12 cellular contexts compared by ENCODE assay signal in the genomic region with DNA sequence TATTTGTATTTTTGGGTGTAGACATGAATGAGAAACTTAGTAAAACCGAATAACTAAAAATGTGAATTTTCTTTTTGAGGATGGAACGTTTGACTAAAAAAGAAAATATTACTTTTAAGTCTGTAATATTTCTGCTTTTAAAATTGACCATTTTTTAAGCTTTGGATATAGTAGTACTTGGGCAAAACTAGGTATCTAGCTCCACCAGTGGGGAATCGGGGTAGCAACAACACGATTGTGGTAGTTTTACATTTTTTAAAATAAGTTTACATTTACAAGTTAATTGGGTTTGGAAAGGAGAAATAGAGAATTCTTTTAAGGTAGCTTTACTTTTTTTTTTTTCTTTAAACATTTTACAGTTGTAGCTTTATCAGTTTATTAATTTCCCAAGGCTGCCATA.
DNase-seq lines count a peak whose midpoint lies in the region; ATAC-seq and TF ChIP-seq lines count a peak whose summit lies in the region.
"Had no signal": no experiment of that assay in that cellular context is flagged by ENCODE, and none has a peak within 500 bp of the region (broad histone marks: within the 10 kb centered on the region; RNA-seq: fewer than 3 reads in every experiment).

No MANE protein-coding gene starts in this region.

- no peak overlapping the region for H3K27ac Mint-ChIP-seq in chondrocyte (ENCODE audit: unreplicated experiment)
- no peak overlapping the region for H3K27ac Mint-ChIP-seq in CD8-positive, alpha-beta T cell
- H3K27ac Mint-ChIP-seq: stimulated activated naive B cell treated with anti-CD40 and anti-IgM and Interleukin-4, amounts not matched to agents 10 μg/mL and 1 μg/mL and 100 μg/mL, for 72 hours had no signal

- no peaks in the 10 kb centered on the region for H3K27me3 Mint-ChIP-seq in chondrocyte (ENCODE audit: low read depth)
- no peaks in the 10 kb centered on the region for H3K27me3 Mint-ChIP-seq in CD8-positive, alpha-beta T cell (ENCODE audit: low read depth)
- H3K27me3 Mint-ChIP-seq: activated naive CD4-positive, alpha-beta T cell treated with anti-CD3 and anti-CD28 coated beads, Interleukin-2, amount 50 U/mL, for 24 hours; stimulated activated naive B cell treated with anti-CD40 and anti-IgM and Interleukin-4, amounts not matched to agents 10 μg/mL and 1 μg/mL and 100 μg/mL, for 72 hours had no signal

- no peaks in the 10 kb centered on the region for H3K9me3 Mint-ChIP-seq in chondrocyte (ENCODE audit: low read depth)
- peaks cover 7% of the 10 kb centered on the region for H3K9me3 Mint-ChIP-seq in CD8-positive, alpha-beta T cell
- H3K9me3 Mint-ChIP-seq: stimulated activated naive B cell treated with anti-CD40 and anti-IgM and Interleukin-4, amounts not matched to agents 10 μg/mL and 1 μg/mL and 100 μg/mL, for 72 hours had no signal

- DNase-seq in DND-41 = no peak
- DNase-seq in LNCaP clone FGC (ENCODE audit: low read depth) = no peak
- DNase-seq in chondrocyte (ENCODE audit: low spot score) = no peak
- DNase-seq in osteoblast (ENCODE audit: insufficient read length, low spot score, missing footprints) = no peak
- DNase-seq in CD8-positive, alpha-beta T cell = no peak
- DNase-seq in KBM-7 = no peak
- DNase-seq in HPDE6-E6E7 (ENCODE audit: extremely low spot score) = no peak
- DNase-seq: heart left ventricle; NK-92 treated with Interleukin-12 subunit alpha and Interleukin-12 subunit beta, amount 100 ng/mL, for 24 hours; stimulated activated CD4-positive, alpha-beta T cell treated with anti-CD3 and anti-CD28 coated beads, Interleukin-1b, Interleukin-23, amount 100 ng/mL, for 48 hours; stimulated activated naive B cell treated with anti-CD40 and anti-IgM and Interleukin-4, amounts not matched to agents 10 μg/mL and 1 μg/mL and 100 μg/mL, for 72 hours had no signal

- H3K79me2 ChIP-seq in DND-41 (ENCODE audit: insufficient read depth, low read length) = no peaks in the 10 kb centered on the region
- no peaks in the 10 kb centered on the region for H3K79me2 ChIP-seq in osteoblast (ENCODE audit: insufficient read depth, low read length)

- no peak overlapping the region for H3K4me3 Mint-ChIP-seq in chondrocyte (ENCODE audit: unreplicated experiment)
- no peak overlapping the region for H3K4me3 Mint-ChIP-seq in CD8-positive, alpha-beta T cell
- H3K4me3 Mint-ChIP-seq: activated naive CD4-positive, alpha-beta T cell treated with anti-CD3 and anti-CD28 coated beads, Interleukin-2, amount 50 U/mL, for 24 hours; stimulated activated naive B cell treated with anti-CD40 and anti-IgM and Interleukin-4, amounts not matched to agents 10 μg/mL and 1 μg/mL and 100 μg/mL, for 72 hours had no signal

- POLR2A ChIA-PET in CD8-positive, alpha-beta T cell (lab: Charles Lee) = interaction anchor here (0.6 kb wide), 1 partner anchor 16 kb away, joined by 4 read pairs; no protein-coding TSS in a partner anchor

- H3K36me3 Mint-ChIP-seq in chondrocyte (ENCODE audit: low read depth) = peaks cover 40% of the 10 kb centered on the region
- H3K36me3 Mint-ChIP-seq in CD8-positive, alpha-beta T cell = peaks cover 78% of the 10 kb centered on the region

- H4K20me1 ChIP-seq in DND-41 (ENCODE audit: insufficient read depth, low read length) (no peaks in the 10 kb centered on the region), osteoblast (ENCODE audit: insufficient read depth, low read length) (no peaks in the 10 kb centered on the region)

- H3K36me3 ChIP-seq in DND-41 (ENCODE audit: insufficient read depth, low read length) = peaks cover 82% of the 10 kb centered on the region
- H3K36me3 ChIP-seq in osteoblast (ENCODE audit: insufficient read depth, low read length) = no peaks in the 10 kb centered on the region
- peaks cover 17% of the 10 kb centered on the region for H3K36me3 ChIP-seq in CD8-positive, alpha-beta T cell (ENCODE audit: insufficient read depth, low read length)

- ATAC-seq in DND-41 (ENCODE audit: insufficient read depth, low read depth) = no peak
- ATAC-seq in CD8-positive, alpha-beta T cell = no peak
- ATAC-seq: stimulated activated naive B cell treated with anti-CD40 and anti-IgM and Interleukin-4, amounts not matched to agents 10 μg/mL and 1 μg/mL and 100 μg/mL, for 72 hours had no signal

- CTCF ChIA-PET in CD8-positive, alpha-beta T cell (lab: Charles Lee) = no interaction called here

- peaks cover 11% of the 10 kb centered on the region for H3K4me1 Mint-ChIP-seq in chondrocyte (ENCODE audit: low read depth)
- H3K4me1 Mint-ChIP-seq in CD8-positive, alpha-beta T cell (ENCODE audit: low read depth) = peaks cover 37% of the 10 kb centered on the region
- H3K4me1 Mint-ChIP-seq: stimulated activated naive B cell treated with anti-CD40 and anti-IgM and Interleukin-4, amounts not matched to agents 10 μg/mL and 1 μg/mL and 100 μg/mL, for 72 hours had no signal

- H3K27ac ChIP-seq in DND-41 (ENCODE audit: low read length) (no peak overlapping the region), osteoblast (ENCODE audit: low read depth, low read length) (peak overlapping the region; percentile 50)
- no peak overlapping the region for H3K27ac ChIP-seq in CD8-positive, alpha-beta T cell (ENCODE audit: low read depth, low read length)
- H3K27ac ChIP-seq: heart left ventricle had no signal

- intact Hi-C loops in CD8-positive, alpha-beta T cell (cut with DNase I, micrococcal nuclease) = no loop called here

- H3K9me3 ChIP-seq in DND-41 (ENCODE audit: insufficient read depth, low read length, severe bottlenecking) = no peaks in the 10 kb centered on the region
- no peaks in the 10 kb centered on the region for H3K9me3 ChIP-seq in osteoblast (ENCODE audit: low read depth, low read length)
- no peaks in the 10 kb centered on the region for H3K9me3 ChIP-seq in CD8-positive, alpha-beta T cell (ENCODE audit: low read length)
- H3K9me3 ChIP-seq: heart left ventricle had no signal

- H3K4me1 ChIP-seq in DND-41 (ENCODE audit: insufficient read depth, low read length) (peaks cover 10% of the 10 kb centered on the region), osteoblast (ENCODE audit: insufficient read depth, low read length) (peaks cover 12% of the 10 kb centered on the region)
- peaks cover 27% of the 10 kb centered on the region for H3K4me1 ChIP-seq in CD8-positive, alpha-beta T cell (ENCODE audit: insufficient read depth, low read length)
- H3K4me1 ChIP-seq: heart left ventricle had no signal

- H3K4me3 ChIP-seq in DND-41 (ENCODE audit: low read depth in 1 of 2, low read length in 2 of 2) (no peak overlapping the region), LNCaP clone FGC (ENCODE audit: low read depth, low read length) (no peak overlapping the region), osteoblast (ENCODE audit: insufficient read depth, low read length) (no peak overlapping the region)
- H3K4me3 ChIP-seq in CD8-positive, alpha-beta T cell (ENCODE audit: low read depth, low read length) = no peak overlapping the region
- H3K4me3 ChIP-seq: heart left ventricle had no signal

- no peak overlapping the region for H2AFZ ChIP-seq in DND-41 (ENCODE audit: low read depth, low read length)
- no peak overlapping the region for H2AFZ ChIP-seq in osteoblast (ENCODE audit: low read length)

- no peaks in the 10 kb centered on the region for H3K27me3 ChIP-seq in DND-41 (ENCODE audit: insufficient read depth, low read length, poor library complexity)
- H3K27me3 ChIP-seq in osteoblast (ENCODE audit: insufficient read depth, low read length) = no peaks in the 10 kb centered on the region
- no peaks in the 10 kb centered on the region for H3K27me3 ChIP-seq in CD8-positive, alpha-beta T cell (ENCODE audit: insufficient read depth, low read length)
- H3K27me3 ChIP-seq: heart left ventricle had no signal

- in situ Hi-C loops in KBM-7 (cut with MboI; ENCODE audit: low pct_unique_long_range_greater_than_20kb, low sequenced_read_pairs) = no loop called here

- H3K4me2 ChIP-seq in DND-41 (ENCODE audit: insufficient read depth, low read length) (no peak overlapping the region), osteoblast (ENCODE audit: insufficient read depth, low read length) (no peak overlapping the region)

- no peak overlapping the region for H3K9ac ChIP-seq in DND-41 (ENCODE audit: low read depth, low read length)

- TF ChIP-seq CTCF in DND-41 (IDR thresholded peaks at IDR 0.05; ENCODE audit: borderline replicate concordance, extremely low read depth, low read length, poor library complexity, severe bottlenecking) (peak; percentile 21), LNCaP clone FGC (IDR thresholded peaks at IDR 0.05; ENCODE audit: control insufficient read depth, extremely low read depth, insufficient read depth) (peak; percentile 39), chondrocyte (IDR thresholded peaks at IDR 0.05) (peak; percentile 70), osteoblast (IDR thresholded peaks at IDR 0.05; ENCODE audit: extremely low read depth, low read depth, low read length) (peak; percentile 45)
- no peak for TF ChIP-seq CTCF in CD8-positive, alpha-beta T cell (IDR thresholded peaks at IDR 0.05)
